Comparison of ENCODE assay signal across 1 cellular context in the genomic region with DNA sequence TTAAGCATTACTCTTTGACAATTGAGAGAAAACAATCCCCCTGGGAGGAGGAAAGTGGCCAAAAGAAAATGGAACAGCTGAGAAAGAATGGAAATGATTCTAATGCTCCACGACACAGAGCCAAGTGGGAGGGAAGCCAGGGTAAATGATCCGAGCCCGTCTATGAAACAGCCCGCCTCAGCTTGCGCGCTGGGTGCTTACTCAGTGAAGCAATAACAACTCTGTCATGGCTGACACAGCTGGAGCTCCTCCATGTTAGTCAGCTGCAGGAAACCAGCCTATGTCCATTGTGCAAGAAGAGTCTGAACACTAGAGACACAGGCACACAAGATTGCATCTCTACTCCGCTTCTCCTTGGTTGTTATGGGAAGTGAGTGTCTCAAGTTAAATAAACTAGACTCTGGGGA.
TF ChIP-seq lines count a peak whose summit lies in the region.

No MANE protein-coding gene starts in this region.

TF ChIP-seq in K562, 482 proteins besides CTCF, POLR2A, EP300 and RAD21 (continued from another document and continues in another):
- TF ChIP-seq, protein P1, sequence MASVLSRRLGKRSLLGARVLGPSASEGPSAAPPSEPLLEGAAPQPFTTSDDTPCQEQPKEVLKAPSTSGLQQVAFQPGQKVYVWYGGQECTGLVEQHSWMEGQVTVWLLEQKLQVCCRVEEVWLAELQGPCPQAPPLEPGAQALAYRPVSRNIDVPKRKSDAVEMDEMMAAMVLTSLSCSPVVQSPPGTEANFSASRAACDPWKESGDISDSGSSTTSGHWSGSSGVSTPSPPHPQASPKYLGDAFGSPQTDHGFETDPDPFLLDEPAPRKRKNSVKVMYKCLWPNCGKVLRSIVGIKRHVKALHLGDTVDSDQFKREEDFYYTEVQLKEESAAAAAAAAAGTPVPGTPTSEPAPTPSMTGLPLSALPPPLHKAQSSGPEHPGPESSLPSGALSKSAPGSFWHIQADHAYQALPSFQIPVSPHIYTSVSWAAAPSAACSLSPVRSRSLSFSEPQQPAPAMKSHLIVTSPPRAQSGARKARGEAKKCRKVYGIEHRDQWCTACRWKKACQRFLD (CRISPR knock-in tag; IDR thresholded peaks at IDR 0.05) = peak; percentile 78
- TF ChIP-seq FUS (optimal IDR thresholded peaks at IDR 0.05; ENCODE audit: low read depth, low read length) (no peak), ZNF354B (CRISPR knock-in tag; IDR thresholded peaks at IDR 0.05) (no peak), NR2F6 (CRISPR knock-in tag; IDR thresholded peaks at IDR 0.05) (no peak), PCBP2 (IDR thresholded peaks at IDR 0.05; ENCODE audit: low read depth, low read length, poor library complexity, severe bottlenecking) (no peak), ARID1B (IDR thresholded peaks at IDR 0.05) (no peak), ZBTB7A (IDR thresholded peaks at IDR 0.05; ENCODE audit: borderline replicate concordance, control insufficient read depth, low read depth, low read length) (no peak), GATAD2A (IDR thresholded peaks at IDR 0.05) (no peak), CXXC5 (CRISPR knock-in tag; IDR thresholded peaks at IDR 0.05) (0 out of 2 replicates have a peak, but pooled peaks have one; percentile 28), SRSF3 (IDR thresholded peaks at IDR 0.05; ENCODE audit: insufficient read depth, low read length) (no peak), ZNF12 (CRISPR knock-in tag; IDR thresholded peaks at IDR 0.05) (no peak), ZNF764 (CRISPR knock-in tag; IDR thresholded peaks at IDR 0.05; ENCODE audit: low read depth) (no peak), ATF2 (CRISPR knock-in tag; IDR thresholded peaks at IDR 0.05) (no peak), NFYB (IDR thresholded peaks at IDR 0.05; ENCODE audit: extremely low read depth, insufficient read length) (no peak), ZEB2 (IDR thresholded peaks at IDR 0.05) (no peak), GATA2 (CRISPR knock-in tag; IDR thresholded peaks at IDR 0.05) (peak; percentile 24; the same call in 1 of the 2 replicates), TAF9B (IDR thresholded peaks at IDR 0.05; ENCODE audit: partially characterized antibody) (peak; percentile 69), ZNF695 (CRISPR knock-in tag; IDR thresholded peaks at IDR 0.05) (no peak), CC2D1A (IDR thresholded peaks at IDR 0.05) (no peak), MYNN (IDR thresholded peaks at IDR 0.05) (peak; percentile 56; the same call in 1 of the 2 replicates), MYNN (CRISPR knock-in tag; IDR thresholded peaks at IDR 0.05) (no peak), CREBBP (IDR thresholded peaks at IDR 0.05; ENCODE audit: low read depth, low read length) (no peak), TCF7 (IDR thresholded peaks at IDR 0.05; ENCODE audit: borderline replicate concordance) (no peak), TCF3 (CRISPR knock-in tag; IDR thresholded peaks at IDR 0.05) (no peak), ZNF224 (CRISPR knock-in tag; IDR thresholded peaks at IDR 0.05) (no peak), RBFOX2 (IDR thresholded peaks at IDR 0.05; ENCODE audit: low read depth, low read length) (no peak), ZNF143 (CRISPR knock-in tag; IDR thresholded peaks at IDR 0.05) (no peak), TFAP4 (CRISPR knock-in tag; IDR thresholded peaks at IDR 0.05; ENCODE audit: borderline replicate concordance) (peak; percentile 93), STAT5B (CRISPR knock-in tag; IDR thresholded peaks at IDR 0.05) (no peak), CHCHD3 (CRISPR knock-in tag; IDR thresholded peaks at IDR 0.05) (no peak), E4F1 (CRISPR knock-in tag; IDR thresholded peaks at IDR 0.05; ENCODE audit: borderline replicate concordance) (no peak), ZNF232 (CRISPR knock-in tag; IDR thresholded peaks at IDR 0.05) (no peak), MYBL2 (IDR thresholded peaks at IDR 0.05; ENCODE audit: low read depth) (no peak), MYBL2 (CRISPR knock-in tag; IDR thresholded peaks at IDR 0.05; ENCODE audit: borderline replicate concordance) (no peak), CBX3 (IDR thresholded peaks at IDR 0.05; ENCODE audit: borderline replicate concordance in 1 of 2, low read length in 2 of 2) (no peak), HEY1 (CRISPR knock-in tag; IDR thresholded peaks at IDR 0.05; ENCODE audit: borderline replicate concordance) (no peak), POLR2AphosphoS5 (IDR thresholded peaks at IDR 0.05; ENCODE audit: control insufficient read depth, insufficient read depth, low read depth, low read length) (no peak), HDAC8 (tag; IDR thresholded peaks at IDR 0.05) (no peak), U2AF2 (optimal IDR thresholded peaks at IDR 0.05; ENCODE audit: low read depth, low read length) (no peak), BCL6 (CRISPR knock-in tag; IDR thresholded peaks at IDR 0.05) (peak; percentile 57; the same call in 1 of the 2 replicates), PHB (CRISPR knock-in tag; IDR thresholded peaks at IDR 0.05) (no peak), BRF1 (IDR thresholded peaks at IDR 0.05; ENCODE audit: borderline replicate concordance, extremely low read depth, insufficient read length) (no peak), CSDE1 (IDR thresholded peaks at IDR 0.05) (no peak), CHD1 (IDR thresholded peaks at IDR 0.05; ENCODE audit: low read length) (no peak), ZNF584 (CRISPR knock-in tag; IDR thresholded peaks at IDR 0.05; ENCODE audit: low read depth) (no peak), PHB2 (IDR thresholded peaks at IDR 0.05; ENCODE audit: low read depth) (no peak), ZBTB43 (CRISPR knock-in tag; IDR thresholded peaks at IDR 0.05) (no peak), SMARCA4 (IDR thresholded peaks at IDR 0.05) (no peak), NFIC (IDR thresholded peaks at IDR 0.05) (no peak), ZHX1 (conservative IDR thresholded peaks at IDR 0.05; ENCODE audit: low read length) (no peak), EWSR1 (IDR thresholded peaks at IDR 0.05; ENCODE audit: borderline replicate concordance, low read depth, partially characterized antibody) (no peak), ZNF644 (tag; IDR thresholded peaks at IDR 0.05; ENCODE audit: low read depth) (no peak)
- TF ChIP-seq, protein P2, sequence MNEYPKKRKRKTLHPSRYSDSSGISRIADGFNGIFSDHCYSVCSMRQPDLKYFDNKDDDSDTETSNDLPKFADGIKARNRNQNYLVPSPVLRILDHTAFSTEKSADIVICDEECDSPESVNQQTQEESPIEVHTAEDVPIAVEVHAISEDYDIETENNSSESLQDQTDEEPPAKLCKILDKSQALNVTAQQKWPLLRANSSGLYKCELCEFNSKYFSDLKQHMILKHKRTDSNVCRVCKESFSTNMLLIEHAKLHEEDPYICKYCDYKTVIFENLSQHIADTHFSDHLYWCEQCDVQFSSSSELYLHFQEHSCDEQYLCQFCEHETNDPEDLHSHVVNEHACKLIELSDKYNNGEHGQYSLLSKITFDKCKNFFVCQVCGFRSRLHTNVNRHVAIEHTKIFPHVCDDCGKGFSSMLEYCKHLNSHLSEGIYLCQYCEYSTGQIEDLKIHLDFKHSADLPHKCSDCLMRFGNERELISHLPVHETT (CRISPR knock-in tag; conservative IDR thresholded peaks at IDR 0.05 in 1 of 2, IDR thresholded peaks at IDR 0.05 in 1 of 2) = peak in 1 of 2 experiments; percentile 71; a peak in 1 of 4 replicates
- TF ChIP-seq, protein P3, sequence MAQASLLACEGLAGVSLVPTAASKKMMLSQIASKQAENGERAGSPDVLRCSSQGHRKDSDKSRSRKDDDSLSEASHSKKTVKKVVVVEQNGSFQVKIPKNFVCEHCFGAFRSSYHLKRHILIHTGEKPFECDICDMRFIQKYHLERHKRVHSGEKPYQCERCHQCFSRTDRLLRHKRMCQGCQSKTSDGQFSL (CRISPR knock-in tag; IDR thresholded peaks at IDR 0.05) = no peak
- TF ChIP-seq, protein P3 (tag; IDR thresholded peaks at IDR 0.05) = no peak
- TF ChIP-seq, protein P4, sequence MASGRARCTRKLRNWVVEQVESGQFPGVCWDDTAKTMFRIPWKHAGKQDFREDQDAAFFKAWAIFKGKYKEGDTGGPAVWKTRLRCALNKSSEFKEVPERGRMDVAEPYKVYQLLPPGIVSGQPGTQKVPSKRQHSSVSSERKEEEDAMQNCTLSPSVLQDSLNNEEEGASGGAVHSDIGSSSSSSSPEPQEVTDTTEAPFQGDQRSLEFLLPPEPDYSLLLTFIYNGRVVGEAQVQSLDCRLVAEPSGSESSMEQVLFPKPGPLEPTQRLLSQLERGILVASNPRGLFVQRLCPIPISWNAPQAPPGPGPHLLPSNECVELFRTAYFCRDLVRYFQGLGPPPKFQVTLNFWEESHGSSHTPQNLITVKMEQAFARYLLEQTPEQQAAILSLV (tag; IDR thresholded peaks at IDR 0.05) = peak; percentile 70; the same call in 1 of the 2 replicates
- TF ChIP-seq, protein P5, sequence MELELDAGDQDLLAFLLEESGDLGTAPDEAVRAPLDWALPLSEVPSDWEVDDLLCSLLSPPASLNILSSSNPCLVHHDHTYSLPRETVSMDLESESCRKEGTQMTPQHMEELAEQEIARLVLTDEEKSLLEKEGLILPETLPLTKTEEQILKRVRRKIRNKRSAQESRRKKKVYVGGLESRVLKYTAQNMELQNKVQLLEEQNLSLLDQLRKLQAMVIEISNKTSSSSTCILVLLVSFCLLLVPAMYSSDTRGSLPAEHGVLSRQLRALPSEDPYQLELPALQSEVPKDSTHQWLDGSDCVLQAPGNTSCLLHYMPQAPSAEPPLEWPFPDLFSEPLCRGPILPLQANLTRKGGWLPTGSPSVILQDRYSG (tag; conservative IDR thresholded peaks at IDR 0.05; ENCODE audit: low read depth) = peak; percentile 82
